13 cellular contexts compared by ENCODE assay signal in the genomic region with DNA sequence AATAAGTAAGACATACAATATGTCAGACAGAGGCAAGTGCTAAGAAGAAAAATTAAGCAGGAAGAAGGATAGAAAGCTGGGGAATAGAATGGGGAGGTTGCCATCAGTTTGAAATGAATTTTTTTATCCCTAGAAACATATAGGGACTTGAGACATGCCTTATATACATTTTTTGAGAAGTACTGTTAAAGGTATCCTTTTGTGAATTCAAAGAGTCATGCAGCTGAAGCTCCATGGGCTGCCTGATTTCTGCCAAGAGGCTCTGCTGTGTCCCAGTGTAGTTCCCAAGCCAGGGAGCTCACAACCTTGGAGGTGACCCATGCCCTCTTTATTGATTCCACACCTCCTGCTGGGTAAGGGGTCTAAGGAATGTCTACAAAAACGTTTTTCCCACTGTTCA.
DNase-seq lines count a peak whose midpoint lies in the region; ATAC-seq, FAIRE-seq and TF ChIP-seq lines count a peak whose summit lies in the region.
"Had no signal": no experiment of that assay in that cellular context is flagged by ENCODE, and none has a peak within 500 bp of the region (broad histone marks: within the 10 kb centered on the region; RNA-seq: fewer than 3 reads in every experiment).

No MANE protein-coding gene starts in this region.

- no peaks in the 10 kb centered on the region for H3K9me3 ChIP-seq in HCT116 (ENCODE audit: control insufficient read depth in 1 of 2, insufficient read depth in 1 of 2, low read depth in 1 of 2, low read length in 2 of 2)
- no peaks in the 10 kb centered on the region for H3K9me3 ChIP-seq in keratinocyte (ENCODE audit: control insufficient read depth, low read depth, low read length)

- peaks cover 19% of the 10 kb centered on the region for H3K4me1 Mint-ChIP-seq in activated T-helper 17 cell treated with anti-CD3 and anti-CD28 coated beads, Interleukin-2, amount 50 U/mL, for 72 hours

- TF ChIP-seq POLR2A in HCT116 (IDR thresholded peaks at IDR 0.05; ENCODE audit: borderline replicate concordance, extremely low read depth, insufficient read depth, insufficient read length) = no peak

- no peak for TF ChIP-seq RAD21 in HCT116 (IDR thresholded peaks at IDR 0.05; ENCODE audit: low read depth)

- DNase-seq in BJ (ENCODE audit: low read depth) (no peak), HCT116 (ENCODE audit: low read depth, low spot score) (no peak), keratinocyte (ENCODE audit: low read depth, low spot score) (no peak), GM13976 (ENCODE audit: low spot score) (no peak)
- no peak for DNase-seq in stimulated activated CD8-positive, alpha-beta memory T cell treated with anti-CD3 and anti-CD28 coated beads, Interleukin-4, amount 100 ng/mL, for 48 hours
- DNase-seq: activated CD4-positive, CD25-positive, alpha-beta regulatory T cell treated with anti-CD3 and anti-CD28 coated beads, Interleukin-2, amount 50 U/mL, for 72 hours; amniotic stem cell; NCI-H446; Right ventricle myocardium superior had no signal

- H4K20me1 ChIP-seq in HCT116 (ENCODE audit: insufficient read depth) (no peaks in the 10 kb centered on the region; the same call in 1 of the 2 replicates), keratinocyte (ENCODE audit: control insufficient read depth, extremely low read depth, insufficient read depth, low read length) (no peaks in the 10 kb centered on the region)

- CTCF ChIA-PET in BJ (lab: Yijun Ruan, JAX) (no interaction called here), HCT116 (lab: Charles Lee) (interaction anchor here (0.7 kb wide), 1 partner anchor 610 kb away, joined by 3 read pairs; no protein-coding TSS in a partner anchor)

- H3K27me3 Mint-ChIP-seq in activated T-helper 17 cell treated with anti-CD3 and anti-CD28 coated beads, Interleukin-2, amount 50 U/mL, for 72 hours = no peaks in the 10 kb centered on the region

- BruUV-seq in HCT116 (replicated peaks; lab: Mats Ljungman, UMichigan) = no TSS peak

- no peaks in the 10 kb centered on the region for H3K9me1 ChIP-seq in keratinocyte (ENCODE audit: control insufficient read depth, extremely low read depth, insufficient read depth, low read length)

- in situ Hi-C loops in GM13976 (cut with MboI; ENCODE audit: low sequenced_read_pairs, unreplicated experiment) = no loop called here

- H3K9me3 Mint-ChIP-seq in activated T-helper 17 cell treated with anti-CD3 and anti-CD28 coated beads, Interleukin-2, amount 50 U/mL, for 72 hours = no peaks in the 10 kb centered on the region

- peak overlapping the region; percentile 47 for H3K4me3 ChIP-seq in BJ (ENCODE audit: low read depth, low read length)
- no peak overlapping the region for H3K4me3 ChIP-seq in HCT116 (replicated peaks in 1 of 2; ENCODE audit: low read depth in 1 of 2, low read length in 2 of 2)
- peak overlapping the region; percentile 1 to 82 (median 14) for H3K4me3 ChIP-seq in keratinocyte (ENCODE audit: control insufficient read depth in 2 of 3, extremely low read depth in 1 of 3, insufficient read depth in 2 of 3, low read depth in 1 of 3, low read length in 3 of 3)

- H3K4me1 ChIP-seq in HCT116 (ENCODE audit: control insufficient read depth in 1 of 2, insufficient read depth in 2 of 2, low read length in 2 of 2) (peaks cover 76 to 97% of the 10 kb centered on the region in 2 experiments), keratinocyte (ENCODE audit: control insufficient read depth, extremely low read depth, insufficient read depth, low read length) (peaks cover 46% of the 10 kb centered on the region)

- no peak overlapping the region for H2AFZ ChIP-seq in HCT116 (ENCODE audit: low read depth, low read length, poor library complexity, severe bottlenecking)
- H2AFZ ChIP-seq in keratinocyte (ENCODE audit: control insufficient read depth, low read length) = no peak overlapping the region

- H3K9ac ChIP-seq in HCT116 (ENCODE audit: low read length) = peak overlapping the region; percentile 55
- peak overlapping the region; percentile 58 for H3K9ac ChIP-seq in keratinocyte (ENCODE audit: control insufficient read depth, extremely low read depth, insufficient read depth, low read length)

- H3K4me2 ChIP-seq in HCT116 (ENCODE audit: low read length) (peak overlapping the region; percentile 78), keratinocyte (ENCODE audit: control insufficient read depth, extremely low read depth, insufficient read depth, low read depth, low read length) (peak overlapping the region; percentile 86)

- ATAC-seq in HCT116 = no peak
- no peak for ATAC-seq in activated T-helper 17 cell treated with anti-CD3 and anti-CD28 coated beads, Interleukin-2, amount 50 U/mL, for 72 hours (replicated peaks)
- no peak for ATAC-seq in HG03175 (IDR thresholded peaks at IDR 0.05; ENCODE audit: unreplicated experiment)
- no peak for ATAC-seq in HG03135 (IDR thresholded peaks at IDR 0.05; ENCODE audit: unreplicated experiment)

- H3K27me3 ChIP-seq in BJ (ENCODE audit: control insufficient read depth, insufficient read depth, low read length) (no peaks in the 10 kb centered on the region), HCT116 (ENCODE audit: insufficient read depth, low read length) (no peaks in the 10 kb centered on the region), keratinocyte (ENCODE audit: control insufficient read depth, extremely low read depth, insufficient read depth, low read length) (no peaks in the 10 kb centered on the region)

- H3K27ac ChIP-seq in HCT116 (ENCODE audit: low read depth, low read length) = peak overlapping the region; percentile 94
- H3K27ac ChIP-seq in keratinocyte (ENCODE audit: control insufficient read depth, insufficient read depth, low read length) = peak overlapping the region; percentile 65

- H3K79me2 ChIP-seq in HCT116 (ENCODE audit: insufficient read depth, low read length) = peaks cover 99% of the 10 kb centered on the region
- peaks cover 93% of the 10 kb centered on the region for H3K79me2 ChIP-seq in keratinocyte (ENCODE audit: control insufficient read depth, insufficient read depth, low read length)

- RAD21 ChIA-PET in HCT116 (lab: Charles Lee; ENCODE audit: low non-redundant PET in 1 of 2, low total read pairs in 2 of 2, uncharacterized antibody in 2 of 2, unreplicated experiment in 2 of 2) = no interaction called here

- POLR2A ChIA-PET in BJ (lab: Charles Lee) = interaction anchor here (1.1 kb wide), 1 partner anchor 250 kb away, joined by 3 read pairs; no protein-coding TSS in a partner anchor
- POLR2A ChIA-PET in HCT116 (lab: Charles Lee) = interaction anchor here (0.9 to 1.1 kb wide), 2 partner anchors 9 to 44 kb away, joined by 3 read pairs; no protein-coding TSS in a partner anchor

- H3K36me3 Mint-ChIP-seq in activated T-helper 17 cell treated with anti-CD3 and anti-CD28 coated beads, Interleukin-2, amount 50 U/mL, for 72 hours (ENCODE audit: low read depth) = peaks cover 60% of the 10 kb centered on the region

- dilution Hi-C loops in keratinocyte (cut with MboI; ENCODE audit: extremely low pct_ligation_motif_present, low sequenced_read_pairs) = no loop called here

- TF ChIP-seq CTCF in BJ (IDR thresholded peaks at IDR 0.05; ENCODE audit: insufficient read depth, low read depth, low read length) = no peak
- TF ChIP-seq CTCF in HCT116 (IDR thresholded peaks at IDR 0.05 in 2 of 3, conservative IDR thresholded peaks at IDR 0.05 in 1 of 3; ENCODE audit: borderline replicate concordance in 1 of 3, insufficient read depth in 1 of 3, low read depth in 2 of 3, low read length in 2 of 3) = no peak
- no peak for TF ChIP-seq CTCF in keratinocyte (optimal IDR thresholded peaks at IDR 0.05 in 1 of 3, IDR thresholded peaks at IDR 0.05 in 1 of 3, conservative IDR thresholded peaks at IDR 0.05 in 1 of 3; ENCODE audit: extremely low read depth in 1 of 3, insufficient read depth in 2 of 3, low read length in 3 of 3)
- no peak for TF ChIP-seq CTCF in GM13976 (IDR thresholded peaks at IDR 0.05; ENCODE audit: borderline replicate concordance, control extremely low read depth, extremely low read depth, insufficient read depth, missing control alignments)

- no peak overlapping the region for H3K4me3 Mint-ChIP-seq in activated T-helper 17 cell treated with anti-CD3 and anti-CD28 coated beads, Interleukin-2, amount 50 U/mL, for 72 hours

- no peaks in the 10 kb centered on the region for H3K9me2 ChIP-seq in HCT116 (ENCODE audit: insufficient read depth)

- peak overlapping the region; percentile 99 for H3K27ac Mint-ChIP-seq in activated T-helper 17 cell treated with anti-CD3 and anti-CD28 coated beads, Interleukin-2, amount 50 U/mL, for 72 hours

- FAIRE-seq in keratinocyte (lab: Jason Lieb, UNC) = no peak
- FAIRE-seq: GM12891 had no signal

- intact Hi-C loops in HCT116 (cut with micrococcal nuclease) = no loop called here

- H3K36me3 ChIP-seq in BJ (ENCODE audit: control insufficient read depth, insufficient read depth, low read length) (no peaks in the 10 kb centered on the region), HCT116 (ENCODE audit: control insufficient read depth in 1 of 2, insufficient read depth in 2 of 2, low read length in 2 of 2) (peaks cover 3 to 10% of the 10 kb centered on the region in 2 experiments; a peak in 2 of 4 replicates), keratinocyte (ENCODE audit: control insufficient read depth in 2 of 2, extremely low read depth in 1 of 2, insufficient read depth in 2 of 2, low read length in 2 of 2) (peaks cover 16 to 26% of the 10 kb centered on the region in 2 experiments)

TF ChIP-seq in HCT116, 20 proteins besides CTCF, POLR2A, EP300 and RAD21:
- TF ChIP-seq CEBPB (IDR thresholded peaks at IDR 0.05; ENCODE audit: low read depth) (no peak), ZFX (IDR thresholded peaks at IDR 0.05) (no peak), YY1 (IDR thresholded peaks at IDR 0.05; ENCODE audit: extremely low read depth, insufficient replicate concordance, low read depth, low read length) (no peak), SP1 (IDR thresholded peaks at IDR 0.05; ENCODE audit: low read depth) (no peak), JUND (IDR thresholded peaks at IDR 0.05) (no peak)
- TF ChIP-seq, protein P1, sequence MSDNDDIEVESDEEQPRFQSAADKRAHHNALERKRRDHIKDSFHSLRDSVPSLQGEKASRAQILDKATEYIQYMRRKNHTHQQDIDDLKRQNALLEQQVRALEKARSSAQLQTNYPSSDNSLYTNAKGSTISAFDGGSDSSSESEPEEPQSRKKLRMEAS (IDR thresholded peaks at IDR 0.05) = no peak

Comparison
In these comparisons a context has a peak if more than half of its experiments do, and no peak if none do; other contexts are left out.
1. H3K4me3 ChIP-seq: peak in BJ (single experiment) and keratinocyte (3 of 3); none in HCT116 (0 of 2).